14 cellular contexts compared by ENCODE assay signal in genomic region chrX:104921606-104922205, GRCh38.
A peak's percentile ranks its signal among the peaks of the same experiment; 100 is the strongest.
DNase-seq lines count a peak whose midpoint lies in the region; ATAC-seq and TF ChIP-seq lines count a peak whose summit lies in the region.
"Had no signal": no experiment of that assay in that cellular context is flagged by ENCODE, and none has a peak within 500 bp of the region (broad histone marks: within the 10 kb centered on the region; RNA-seq: fewer than 3 reads in every experiment).

No MANE protein-coding gene starts in this region.

- H3K27ac Mint-ChIP-seq in CD4-positive, alpha-beta memory T cell: no peak overlapping the region
- H3K27ac Mint-ChIP-seq: activated CD4-positive, alpha-beta T cell treated with anti-CD3 and anti-CD28 coated beads, Interleukin-2, amount 10 ng/mL, durations not matched to agents 7 days and 5 days; T-helper 1 cell treated with Interleukin-12 subunit alpha and Interleukin-12 subunit beta and Interleukin-4 antibody, amounts not matched to agents 30 μg/mL and 1 μg/mL, for 36 hours had no signal

- no peaks in the 10 kb centered on the region for H3K27me3 ChIP-seq in neuronal stem cell (ENCODE audit: control insufficient read depth in 3 of 3, insufficient read depth in 3 of 3, low read depth in 1 of 3, low read length in 3 of 3)
- H3K27me3 ChIP-seq in CD4-positive, alpha-beta memory T cell (ENCODE audit: insufficient read depth, low read length): no peaks in the 10 kb centered on the region
- H3K27me3 ChIP-seq: BLaER1, stomach had no signal

- H4K8ac ChIP-seq in neuronal stem cell (ENCODE audit: low read depth, low read length): no peak overlapping the region

- peak; percentile 3 for DNase-seq in H4 (ENCODE audit: low spot score)
- DNase-seq in RPMI7951 (ENCODE audit: low read depth): peak; percentile 20
- DNase-seq in neuronal stem cell (ENCODE audit: low spot score): no peak
- no peak for DNase-seq in putamen (ENCODE audit: low spot score)
- no peak for DNase-seq in HuH-7.5 (ENCODE audit: low spot score)
- DNase-seq in midbrain (lab: John Stamatoyannopoulos, UW): no peak
- DNase-seq in CD4-positive, alpha-beta memory T cell: no peak

- no peak overlapping the region for H3K4ac ChIP-seq in neuronal stem cell (ENCODE audit: low read length)

- H3K4me3 Mint-ChIP-seq in CD4-positive, alpha-beta memory T cell: no peak overlapping the region
- H3K4me3 Mint-ChIP-seq: activated CD4-positive, alpha-beta T cell treated with anti-CD3 and anti-CD28 coated beads, Interleukin-2, amount 10 ng/mL, durations not matched to agents 7 days and 5 days; IgD-negative memory B cell; T-helper 1 cell treated with Interleukin-12 subunit alpha and Interleukin-12 subunit beta and Interleukin-4 antibody, amounts not matched to agents 30 μg/mL and 1 μg/mL, for 36 hours had no signal

- no peaks in the 10 kb centered on the region for H3K36me3 ChIP-seq in neuronal stem cell (replicated peaks in 1 of 2; ENCODE audit: control insufficient read depth in 2 of 2, insufficient read depth in 2 of 2, low read length in 2 of 2)
- no peaks in the 10 kb centered on the region for H3K36me3 ChIP-seq in CD4-positive, alpha-beta memory T cell (ENCODE audit: insufficient read depth, low read length)
- H3K36me3 ChIP-seq: BLaER1, stomach had no signal

- no peak overlapping the region for H3K9ac ChIP-seq in neuronal stem cell (ENCODE audit: low read depth, low read length, poor library complexity)
- H3K9ac ChIP-seq: BLaER1 had no signal

- H3K27ac ChIP-seq in neuronal stem cell (replicated peaks; ENCODE audit: low read length): no peak overlapping the region
- no peak overlapping the region for H3K27ac ChIP-seq in CD4-positive, alpha-beta memory T cell (ENCODE audit: low read depth, low read length)
- H3K27ac ChIP-seq: BLaER1, dorsolateral prefrontal cortex, stomach had no signal

- H3K79me1 ChIP-seq in neuronal stem cell (ENCODE audit: low read depth, low read length): no peaks in the 10 kb centered on the region

- H2AFZ ChIP-seq in neuronal stem cell (ENCODE audit: low read length): peak overlapping the region; percentile 2

- intact Hi-C loops in CD4-positive, alpha-beta memory T cell (cut with micrococcal nuclease): no loop called here

- H3K36me3 Mint-ChIP-seq in CD4-positive, alpha-beta memory T cell: no peaks in the 10 kb centered on the region
- H3K36me3 Mint-ChIP-seq: IgD-negative memory B cell had no signal

- H3K18ac ChIP-seq in neuronal stem cell (ENCODE audit: low read length): no peak overlapping the region

- H2BK15ac ChIP-seq in neuronal stem cell (ENCODE audit: low read length): no peak overlapping the region

- H2BK12ac ChIP-seq in neuronal stem cell (ENCODE audit: low read length): no peak overlapping the region

- H3K4me1 ChIP-seq in neuronal stem cell (ENCODE audit: control insufficient read depth in 2 of 2, insufficient read depth in 1 of 2, low read depth in 1 of 2, low read length in 2 of 2): no peaks in the 10 kb centered on the region
- H3K4me1 ChIP-seq in CD4-positive, alpha-beta memory T cell (ENCODE audit: insufficient read depth, low read length): no peaks in the 10 kb centered on the region
- H3K4me1 ChIP-seq: BLaER1, stomach had no signal

- no peak overlapping the region for H4K91ac ChIP-seq in neuronal stem cell (ENCODE audit: low read depth, low read length, poor library complexity)

- H3K4me2 ChIP-seq in neuronal stem cell (ENCODE audit: insufficient read depth, low read length, poor library complexity, severe bottlenecking): no peak overlapping the region
- H3K4me2 ChIP-seq: BLaER1 had no signal

- POLR2A ChIA-PET in CD4-positive, alpha-beta memory T cell (lab: Charles Lee; ENCODE audit: partially characterized antibody): no interaction called here

- peaks cover 0 to 1% (median 0%) of the 10 kb centered on the region in 4 donors for H3K4me1 Mint-ChIP-seq in CD4-positive, alpha-beta memory T cell
- H3K4me1 Mint-ChIP-seq: activated CD4-positive, alpha-beta T cell treated with anti-CD3 and anti-CD28 coated beads, Interleukin-2, amount 10 ng/mL, durations not matched to agents 7 days and 5 days had no signal

- no peak overlapping the region for H2BK5ac ChIP-seq in neuronal stem cell (ENCODE audit: low read length)

- no peaks in the 10 kb centered on the region for H3K27me3 Mint-ChIP-seq in CD4-positive, alpha-beta memory T cell
- H3K27me3 Mint-ChIP-seq: activated CD4-positive, alpha-beta T cell treated with anti-CD3 and anti-CD28 coated beads, Interleukin-2, amount 10 ng/mL, durations not matched to agents 7 days and 5 days; IgD-negative memory B cell had no signal

- CTCF ChIA-PET in CD4-positive, alpha-beta memory T cell (lab: Charles Lee; ENCODE audit: partially characterized antibody): interaction anchor here (1.4 kb wide), 1 partner anchor 8 kb away, joined by 3 read pairs; no protein-coding TSS in a partner anchor

- TF ChIP-seq POLR2A in GM18505 (IDR thresholded peaks at IDR 0.05; ENCODE audit: borderline replicate concordance, extremely low read depth, insufficient read depth, insufficient read length): no peak

- WGBS in neuronal stem cell (ENCODE audit: extremely low coverage in 2 of 2, insufficient read length in 2 of 2, insufficient replicate concordance in 1 of 2), 2 donors: no CpG with 5 or more reads among the region's 9 CpGs

- no peak overlapping the region for H3K14ac ChIP-seq in neuronal stem cell (ENCODE audit: low read length)

- no peaks in the 10 kb centered on the region for H3K9me3 ChIP-seq in neuronal stem cell (replicated peaks in 1 of 2; ENCODE audit: control insufficient read depth in 2 of 2, insufficient read depth in 1 of 2, low read depth in 1 of 2, low read length in 2 of 2)
- H3K9me3 ChIP-seq in CD4-positive, alpha-beta memory T cell (ENCODE audit: control insufficient read depth in 1 of 2, low read length in 2 of 2): no peaks in the 10 kb centered on the region
- H3K9me3 ChIP-seq: BLaER1, stomach had no signal

- H3K23ac ChIP-seq in neuronal stem cell (ENCODE audit: low read depth, low read length, poor library complexity): no peak overlapping the region

- H2AK5ac ChIP-seq in neuronal stem cell (ENCODE audit: low read depth, low read length): no peak overlapping the region

- peak; percentile 13 for ATAC-seq in GM18505 (IDR thresholded peaks at IDR 0.05; ENCODE audit: unreplicated experiment)

- no peak overlapping the region for H3K4me3 ChIP-seq in neuronal stem cell (ENCODE audit: low read length in 2 of 2)
- H3K4me3 ChIP-seq in CD4-positive, alpha-beta memory T cell (ENCODE audit: low read length in 2 of 2): no peak overlapping the region
- H3K4me3 ChIP-seq: BLaER1, dorsolateral prefrontal cortex, stomach had no signal

- H3K9me3 Mint-ChIP-seq in CD4-positive, alpha-beta memory T cell: no peaks in the 10 kb centered on the region
- H3K9me3 Mint-ChIP-seq: activated CD4-positive, alpha-beta T cell treated with anti-CD3 and anti-CD28 coated beads, Interleukin-2, amount 10 ng/mL, durations not matched to agents 7 days and 5 days; IgD-negative memory B cell; T-helper 1 cell treated with Interleukin-12 subunit alpha and Interleukin-12 subunit beta and Interleukin-4 antibody, amounts not matched to agents 30 μg/mL and 1 μg/mL, for 36 hours had no signal

- no peak overlapping the region for H2BK120ac ChIP-seq in neuronal stem cell (ENCODE audit: low read depth, low read length)

Comparison
In these comparisons a context has a peak if more than half of its experiments do, and no peak if none do; other contexts are left out.
1. DNase-seq: peak in H4 (single experiment) and RPMI7951 (single experiment); none in neuronal stem cell (single experiment), putamen (single experiment), HuH-7.5 (single experiment), midbrain (single experiment) and CD4-positive, alpha-beta memory T cell (0 of 5).